13 cellular contexts compared by ENCODE assay signal in genomic region chr1:29754608-29755375, GRCh38.
DNase-seq lines count a peak whose midpoint lies in the region; ATAC-seq, FAIRE-seq and TF ChIP-seq lines count a peak whose summit lies in the region.
"Had no signal": no experiment of that assay in that cellular context is flagged by ENCODE, and none has a peak within 500 bp of the region (broad histone marks: within the 10 kb centered on the region; RNA-seq: fewer than 3 reads in every experiment).

No MANE protein-coding gene starts in this region.

- intact Hi-C loops in left ventricle myocardium superior (cut with micrococcal nuclease), result no loop called here

- ATAC-seq in left ventricle myocardium superior, result no peak
- ATAC-seq in omental fat pad (ENCODE audit: low FRiP score), result no peak

- H3K4me1 ChIP-seq in right atrium auricular region, result no peaks in the 10 kb centered on the region

- FAIRE-seq in H54 (lab: Jason Lieb, UNC), result no peak
- FAIRE-seq: HTR-8/SVneo had no signal

- H3K27ac ChIP-seq in right atrium auricular region, result no peak overlapping the region
- H3K27ac ChIP-seq: GM23248 had no signal

- no peaks in the 10 kb centered on the region for H3K36me3 ChIP-seq in right atrium auricular region

- no peak for TF ChIP-seq POLR2A in H54 (IDR thresholded peaks at IDR 0.05; ENCODE audit: low read depth, low read length)

- no peak overlapping the region for H3K4me3 ChIP-seq in right atrium auricular region
- H3K4me3 ChIP-seq: GM23248 had no signal

- no peaks in the 10 kb centered on the region for H3K27me3 ChIP-seq in right atrium auricular region

- H3K9me3 ChIP-seq in right atrium auricular region, result no peaks in the 10 kb centered on the region

- DNase-seq in right atrium auricular region (ENCODE audit: low spot score) (peak; percentile 53), left ventricle myocardium superior (no peak), globus pallidus (ENCODE audit: low spot score) (peak; percentile 20), pons (ENCODE audit: low spot score) (peak; percentile 3), SIG-M5 (lab: John Stamatoyannopoulos, UW) (no peak), iPS-NIHi11 (ENCODE audit: low spot score) (no peak), H54 (ENCODE audit: insufficient read length, low spot score) (no peak), omental fat pad (ENCODE audit: low spot score) (no peak)
- DNase-seq: DMS53, HFFc6, NCI-H146 had no signal

- no peak for TF ChIP-seq CTCF in right atrium auricular region (IDR thresholded peaks at IDR 0.05)
- no peak for TF ChIP-seq CTCF in omental fat pad (IDR thresholded peaks at IDR 0.05)

Comparison
In these comparisons a context has a peak if more than half of its experiments do, and no peak if none do; other contexts are left out.
1. DNase-seq: peak in right atrium auricular region (single experiment), globus pallidus (single experiment) and pons (single experiment); none in left ventricle myocardium superior (single experiment), SIG-M5 (single experiment), iPS-NIHi11 (single experiment), H54 (single experiment) and omental fat pad (single experiment).